Comparison of ENCODE assay signal across 35 cellular contexts in genomic region chr5:76678056-76678455, GRCh38. TPM values are rescaled to one million over a fixed set of nuclear protein-coding genes. Genes with fewer than 3 reads are reported as not detected.
"Had no signal": no experiment of that assay in that cellular context is flagged by ENCODE, and none has a peak within 500 bp of the region (broad histone marks: within the 10 kb centered on the region; RNA-seq: fewer than 3 reads in every experiment).

No MANE protein-coding gene starts in this region.

- H3K36me3 ChIP-seq: adrenal gland, brain microvascular endothelial cell, breast epithelium had no signal

- H3K4me1 ChIP-seq: body of pancreas, breast epithelium had no signal

- H3K27ac Mint-ChIP-seq: activated B cell treated with CpG ODN at 0.5 μM for 24 hours; activated CD4-positive, alpha-beta memory T cell treated with anti-CD3 and anti-CD28 coated beads for 36 hours; activated CD4-positive, alpha-beta T cell treated with anti-CD3 and anti-CD28 coated beads, Interleukin-2, amount 10 ng/mL, durations not matched to agents 24 days and 14 days; activated CD8-positive, alpha-beta T cell treated with anti-CD3 and anti-CD28 coated beads for 36 hours; activated naive CD4-positive, alpha-beta T cell treated with anti-CD3 and anti-CD28 coated beads for 36 hours; activated naive CD4-positive, alpha-beta T cell treated with anti-CD3 and anti-CD28 coated beads, Interleukin-2, amount 50 U/mL, for 72 hours; activated naive CD8-positive, alpha-beta T cell treated with anti-CD3 and anti-CD28 coated beads for 36 hours; activated T-cell treated with anti-CD3 and anti-CD28 coated beads, Interleukin-2, amount 50 U/mL, for 72 hours; activated T-helper 1 cell treated with anti-CD3 and anti-CD28 coated beads, Interleukin-12 subunit alpha, Interleukin-12 subunit beta, Interleukin-2, Interleukin-4 antibody, amounts not matched to agents 30 ng/mL and 10 ng/mL and 1 ng/mL, durations not matched to agents 14 hours and 24 hours and 36 hours; activated T-helper 17 cell treated with anti-CD3 and anti-CD28 coated beads, Interleukin-2, amount 50 U/mL, for 72 hours; T-helper 1 cell treated with Interleukin-12 subunit alpha and Interleukin-12 subunit beta and Interleukin-4 antibody, amounts not matched to agents 30 μg/mL and 1 μg/mL, for 36 hours; T-helper 2 cell treated with Interferon-gamma antibody and Interleukin-4, amounts not matched to agents 5 μg/mL and 100 μg/mL, for 36 hours had no signal

- H3K9me3 ChIP-seq: adrenal gland, body of pancreas, breast epithelium had no signal

- DNase-seq: activated B cell treated with CpG ODN at 0.5 μM for 24 hours; activated CD4-positive, alpha-beta memory T cell treated with anti-CD3 and anti-CD28 coated beads for 36 hours; activated CD4-positive, alpha-beta T cell treated with anti-CD3 and anti-CD28 coated beads for 4 hours; activated CD4-positive, alpha-beta T cell treated with anti-CD3 and anti-CD28 coated beads, Interleukin-2, amount 10 ng/mL, durations not matched to agents 24 days and 14 days; activated CD4-positive, alpha-beta T cell treated with anti-CD3 and anti-CD28 coated beads, Interleukin-2, amount 50 U/mL, for 1 hour; activated CD4-positive, alpha-beta T cell treated with anti-CD3 and anti-CD28 coated beads, Interleukin-2, amount 50 U/mL, for 4 hours; activated CD4-positive, CD25-positive, alpha-beta regulatory T cell treated with anti-CD3 and anti-CD28 coated beads, Interleukin-2, amount 50 U/mL, for 72 hours; activated CD8-positive, alpha-beta memory T cell treated with anti-CD3 and anti-CD28 coated beads, Interleukin-2, amount 50 U/mL, for 4 hours; activated CD8-positive, alpha-beta T cell treated with anti-CD3 and anti-CD28 coated beads for 36 hours; activated effector memory CD4-positive, alpha-beta T cell treated with anti-CD3 and anti-CD28 coated beads, Interleukin-2, amount 50 U/mL, for 16 hours; activated gamma-delta T cell treated with Interleukin-2 at 50 U/mL for 16 hours; activated naive CD4-positive, alpha-beta T cell; activated naive CD4-positive, alpha-beta T cell treated with anti-CD3 and anti-CD28 coated beads for 36 hours; activated naive CD4-positive, alpha-beta T cell treated with anti-CD3 and anti-CD28 coated beads, Interleukin-2, amount 50 U/mL, for 16 hours; activated naive CD8-positive, alpha-beta T cell treated with anti-CD3 and anti-CD28 coated beads for 36 hours; activated T-cell treated with anti-CD3 and anti-CD28 coated beads for 4 hours; activated T-cell treated with anti-CD3 and anti-CD28 coated beads, Interleukin-2, amount 50 U/mL, for 1 hour; activated T-cell treated with anti-CD3 and anti-CD28 coated beads, Interleukin-2, amount 50 U/mL, for 4 hours; activated T-cell treated with anti-CD3 and anti-CD28 coated beads, Interleukin-2, amount 50 U/mL, for 72 hours; adrenal gland; amniotic stem cell; aorta; body of pancreas; brain microvascular endothelial cell; central memory CD4-positive, alpha-beta T cell; T-helper 2 cell; T-helper 9 cell had no signal

- H3K4me3 ChIP-seq: adrenal gland, body of pancreas, breast epithelium had no signal

- H3K27ac ChIP-seq: adrenal gland, body of pancreas, brain microvascular endothelial cell, VCaP had no signal

- H3K27me3 Mint-ChIP-seq: activated B cell treated with CpG ODN at 0.5 μM for 24 hours; activated CD4-positive, alpha-beta memory T cell treated with anti-CD3 and anti-CD28 coated beads for 36 hours; activated CD4-positive, alpha-beta T cell treated with anti-CD3 and anti-CD28 coated beads, Interleukin-2, amount 10 ng/mL, durations not matched to agents 24 days and 14 days; activated CD8-positive, alpha-beta T cell treated with anti-CD3 and anti-CD28 coated beads for 36 hours; activated naive CD8-positive, alpha-beta T cell treated with anti-CD3 and anti-CD28 coated beads for 36 hours; activated T-helper 17 cell treated with anti-CD3 and anti-CD28 coated beads, Interleukin-2, amount 50 U/mL, for 72 hours had no signal

- H3K9me3 Mint-ChIP-seq: activated B cell treated with CpG ODN at 0.5 μM for 24 hours; activated CD4-positive, alpha-beta memory T cell treated with anti-CD3 and anti-CD28 coated beads for 36 hours; activated CD4-positive, alpha-beta T cell treated with anti-CD3 and anti-CD28 coated beads, Interleukin-2, amount 10 ng/mL, durations not matched to agents 24 days and 14 days; activated CD8-positive, alpha-beta T cell treated with anti-CD3 and anti-CD28 coated beads for 36 hours; activated naive CD4-positive, alpha-beta T cell treated with anti-CD3 and anti-CD28 coated beads for 36 hours; activated naive CD4-positive, alpha-beta T cell treated with anti-CD3 and anti-CD28 coated beads, Interleukin-2, amount 50 U/mL, for 72 hours; activated naive CD8-positive, alpha-beta T cell treated with anti-CD3 and anti-CD28 coated beads for 36 hours; activated T-cell treated with anti-CD3 and anti-CD28 coated beads, Interleukin-2, amount 50 U/mL, for 4 hours; activated T-cell treated with anti-CD3 and anti-CD28 coated beads, Interleukin-2, amount 50 U/mL, for 72 hours; activated T-helper 1 cell treated with anti-CD3 and anti-CD28 coated beads, Interleukin-12 subunit alpha, Interleukin-12 subunit beta, Interleukin-2, Interleukin-4 antibody, amounts not matched to agents 30 ng/mL and 10 ng/mL and 1 ng/mL, durations not matched to agents 14 hours and 24 hours and 36 hours; activated T-helper 17 cell treated with anti-CD3 and anti-CD28 coated beads, Interleukin-2, amount 50 U/mL, for 72 hours; T-helper 1 cell treated with Interleukin-12 subunit alpha and Interleukin-12 subunit beta and Interleukin-4 antibody, amounts not matched to agents 30 μg/mL and 1 μg/mL, for 36 hours; T-helper 2 cell treated with Interferon-gamma antibody and Interleukin-4, amounts not matched to agents 5 μg/mL and 100 μg/mL, for 36 hours had no signal

- H3K4me1 Mint-ChIP-seq: activated B cell treated with CpG ODN at 0.5 μM for 24 hours had no signal

- H3K4me3 Mint-ChIP-seq: activated B cell treated with CpG ODN at 0.5 μM for 24 hours; activated CD4-positive, alpha-beta memory T cell treated with anti-CD3 and anti-CD28 coated beads for 36 hours; activated CD4-positive, alpha-beta T cell treated with anti-CD3 and anti-CD28 coated beads, Interleukin-2, amount 10 ng/mL, durations not matched to agents 24 days and 14 days; activated CD8-positive, alpha-beta T cell treated with anti-CD3 and anti-CD28 coated beads for 36 hours; activated naive CD4-positive, alpha-beta T cell treated with anti-CD3 and anti-CD28 coated beads for 36 hours; activated naive CD8-positive, alpha-beta T cell treated with anti-CD3 and anti-CD28 coated beads for 36 hours; activated T-cell treated with anti-CD3 and anti-CD28 coated beads, Interleukin-2, amount 50 U/mL, for 4 hours; activated T-cell treated with anti-CD3 and anti-CD28 coated beads, Interleukin-2, amount 50 U/mL, for 72 hours; activated T-helper 1 cell treated with anti-CD3 and anti-CD28 coated beads, Interleukin-12 subunit alpha, Interleukin-12 subunit beta, Interleukin-2, Interleukin-4 antibody, amounts not matched to agents 30 ng/mL and 10 ng/mL and 1 ng/mL, durations not matched to agents 14 hours and 24 hours and 36 hours; activated T-helper 17 cell treated with anti-CD3 and anti-CD28 coated beads, Interleukin-2, amount 50 U/mL, for 72 hours; T-helper 1 cell treated with Interleukin-12 subunit alpha and Interleukin-12 subunit beta and Interleukin-4 antibody, amounts not matched to agents 30 μg/mL and 1 μg/mL, for 36 hours; T-helper 2 cell treated with Interferon-gamma antibody and Interleukin-4, amounts not matched to agents 5 μg/mL and 100 μg/mL, for 36 hours had no signal

- H3K27me3 ChIP-seq: adrenal gland, body of pancreas, brain microvascular endothelial cell, breast epithelium had no signal

- ATAC-seq: activated CD8-positive, alpha-beta T cell treated with anti-CD3 and anti-CD28 coated beads for 36 hours; activated naive CD4-positive, alpha-beta T cell treated with anti-CD3 and anti-CD28 coated beads, Interleukin-2, amount 50 U/mL, for 72 hours; activated T-cell treated with anti-CD3 and anti-CD28 coated beads, Interleukin-2, amount 50 U/mL, for 4 hours; activated T-cell treated with anti-CD3 and anti-CD28 coated beads, Interleukin-2, amount 50 U/mL, for 72 hours; activated T-helper 17 cell treated with anti-CD3 and anti-CD28 coated beads, Interleukin-2, amount 50 U/mL, for 72 hours; body of pancreas had no signal

RNA-seq across cellular contexts. Expression of gene F2RL2, which starts 54.9 kb away (rescaled TPM):
- total RNA-seq: activated B cell treated with CpG ODN at 0.5 μM for 24 hours; activated CD4-positive, alpha-beta memory T cell treated with anti-CD3 and anti-CD28 coated beads for 36 hours; activated CD4-positive, alpha-beta T cell treated with anti-CD3 and anti-CD28 coated beads, Interleukin-2, amount 10 ng/mL, durations not matched to agents 24 days and 14 days; activated CD8-positive, alpha-beta memory T cell treated with anti-CD3 and anti-CD28 coated beads for 36 hours; activated CD8-positive, alpha-beta T cell treated with anti-CD3 and anti-CD28 coated beads for 36 hours; activated naive CD4-positive, alpha-beta T cell treated with anti-CD3 and anti-CD28 coated beads for 36 hours; activated naive CD4-positive, alpha-beta T cell treated with anti-CD3 and anti-CD28 coated beads, Interleukin-2, amount 50 U/mL, for 72 hours; activated naive CD8-positive, alpha-beta T cell treated with anti-CD3 and anti-CD28 coated beads for 36 hours; activated T-cell treated with anti-CD3 and anti-CD28 coated beads, Interleukin-2, amount 50 U/mL, for 72 hours; activated T-helper 1 cell treated with anti-CD3 and anti-CD28 coated beads, Interleukin-12 subunit alpha, Interleukin-12 subunit beta, Interleukin-2, Interleukin-4 antibody, amounts not matched to agents 30 ng/mL and 10 ng/mL and 1 ng/mL, durations not matched to agents 14 hours and 24 hours and 36 hours had no signal
